In genomic region chr9:5953743-5954707, GRCh38 we compare ENCODE assay signal across 19 cellular contexts.
DNase-seq lines count a peak whose midpoint lies in the region; ATAC-seq and TF ChIP-seq lines count a peak whose summit lies in the region.
"Had no signal": no experiment of that assay in that cellular context is flagged by ENCODE, and none has a peak within 500 bp of the region (broad histone marks: within the 10 kb centered on the region; RNA-seq: fewer than 3 reads in every experiment).

No MANE protein-coding gene starts in this region.

- intact Hi-C loops in lower lobe of right lung (cut with DNase I): no loop called here

- DNase-seq in DMS 273 (lab: John Stamatoyannopoulos, UW; ENCODE audit: unreplicated experiment): peak; percentile 74
- DNase-seq in DMS 273 treated with DMSO at 0.1 percent for 48 hours (lab: John Stamatoyannopoulos, UW): no peak
- peak; percentile 3 for DNase-seq in NCI-H2227 (lab: John Stamatoyannopoulos, UW; ENCODE audit: unreplicated experiment)
- DNase-seq in KG1 (lab: John Stamatoyannopoulos, UW): no peak
- no peak for DNase-seq in mucosa of gallbladder (ENCODE audit: low spot score)
- DNase-seq in lower lobe of right lung: no peak
- DNase-seq: activated B cell treated with CpG ODN at 0.5 μM for 24 hours; central memory CD4-positive, alpha-beta T cell; GDM1; Kasumi-1; NCI-H2029; sigmoid colon; stimulated activated naive CD8-positive, alpha-beta T cell treated with anti-CD3 and anti-CD28 coated beads, Interleukin-15, amount 100 ng/mL, for 72 hours had no signal

- H3K9me3 ChIP-seq in endocrine pancreas (ENCODE audit: control insufficient read depth, low read length) (no peaks in the 10 kb centered on the region), parathyroid adenoma (ENCODE audit: control insufficient read depth, low read length) (no peaks in the 10 kb centered on the region), lower lobe of right lung (no peaks in the 10 kb centered on the region)
- H3K9me3 ChIP-seq: sigmoid colon had no signal

- peak overlapping the region; percentile 84 for H3K4me3 ChIP-seq in endocrine pancreas (ENCODE audit: control insufficient read depth, insufficient read depth, low read length)
- H3K4me3 ChIP-seq in parathyroid adenoma (ENCODE audit: low read depth, low read length): no peak overlapping the region
- H3K4me3 ChIP-seq in lower lobe of right lung: no peak overlapping the region
- H3K4me3 ChIP-seq: neural progenitor cell, sigmoid colon had no signal

- H3K79me2 ChIP-seq in parathyroid adenoma: no peaks in the 10 kb centered on the region

- H3K4me2 ChIP-seq in parathyroid adenoma (ENCODE audit: low read length): peak overlapping the region; percentile 31
- H3K4me2 ChIP-seq: neural progenitor cell had no signal

- H3K27me3 ChIP-seq in endocrine pancreas (ENCODE audit: control insufficient read depth, insufficient read depth, low read length): no peaks in the 10 kb centered on the region
- H3K27me3 ChIP-seq in parathyroid adenoma (ENCODE audit: control insufficient read depth, insufficient read depth, low read length): no peaks in the 10 kb centered on the region
- H3K27me3 ChIP-seq in lower lobe of right lung (ENCODE audit: low read depth): no peaks in the 10 kb centered on the region
- H3K27me3 ChIP-seq: neural progenitor cell, sigmoid colon had no signal

- H3K4me1 ChIP-seq in endocrine pancreas (ENCODE audit: control insufficient read depth, insufficient read depth, low read length): peaks cover 39% of the 10 kb centered on the region
- peaks cover 3% of the 10 kb centered on the region for H3K4me1 ChIP-seq in parathyroid adenoma
- peaks cover 14% of the 10 kb centered on the region for H3K4me1 ChIP-seq in lower lobe of right lung

- no peak overlapping the region for H3K27ac ChIP-seq in parathyroid adenoma
- H3K27ac ChIP-seq in lower lobe of right lung: no peak overlapping the region
- H3K27ac ChIP-seq: 22Rv1, epithelial cell of prostate, neural progenitor cell, sigmoid colon had no signal

- TF ChIP-seq CTCF in parathyroid adenoma (IDR thresholded peaks at IDR 0.05) (no peak), lower lobe of right lung (IDR thresholded peaks at IDR 0.05) (no peak)

- no peaks in the 10 kb centered on the region for H3K36me3 ChIP-seq in endocrine pancreas (ENCODE audit: control insufficient read depth, insufficient read depth, low read length)
- no peaks in the 10 kb centered on the region for H3K36me3 ChIP-seq in parathyroid adenoma (ENCODE audit: control insufficient read depth, insufficient read depth, low read length)
- H3K36me3 ChIP-seq in lower lobe of right lung: no peaks in the 10 kb centered on the region
- H3K36me3 ChIP-seq: neural progenitor cell, sigmoid colon had no signal

- H3K9ac ChIP-seq in endocrine pancreas (ENCODE audit: control insufficient read depth, insufficient read depth, low read length) (no peak overlapping the region), parathyroid adenoma (no peak overlapping the region)
- H3K9ac ChIP-seq: neural progenitor cell had no signal

- H2AFZ ChIP-seq in parathyroid adenoma: no peak overlapping the region
- H2AFZ ChIP-seq: neural progenitor cell had no signal

- ATAC-seq in lower lobe of right lung: no peak
- ATAC-seq: activated naive CD4-positive, alpha-beta T cell treated with anti-CD3 and anti-CD28 coated beads, Interleukin-2, amount 50 U/mL, for 72 hours; stimulated activated naive CD8-positive, alpha-beta T cell treated with anti-CD3 and anti-CD28 coated beads, Interleukin-15, amount 100 ng/mL, for 72 hours had no signal

Comparison
In these comparisons a context has a peak if more than half of its experiments do, and no peak if none do; other contexts are left out.
1. DNase-seq: peak in DMS 273 (single experiment) and NCI-H2227 (single experiment); none in DMS 273 treated with DMSO at 0.1 percent for 48 hours (single experiment), KG1 (single experiment), mucosa of gallbladder (single experiment) and lower lobe of right lung (single experiment).